ENCODE assay signal across 9 cellular contexts in genomic region chr18:58158008-58158407, GRCh38.
"Had no signal": no experiment of that assay in that cellular context is flagged by ENCODE, and none has a peak within 500 bp of the region (broad histone marks: within the 10 kb centered on the region; RNA-seq: fewer than 3 reads in every experiment).

No MANE protein-coding gene starts in this region.

- H3K27ac ChIP-seq: gastroesophageal sphincter, ovary, stomach, thoracic aorta, vagina had no signal

- DNase-seq: activated T-cell treated with anti-CD3 and anti-CD28 coated beads for 4 hours; amygdala; hippocampal formation; ovary; stimulated activated CD4-positive, alpha-beta T cell treated with anti-CD3 and anti-CD28 coated beads, Interleukin-2, amount 100 ng/mL, for 48 hours; stomach had no signal

- H3K4me3 ChIP-seq: gastroesophageal sphincter, ovary, stomach, thoracic aorta, vagina had no signal

- H3K27me3 ChIP-seq: gastroesophageal sphincter, ovary, stomach, vagina had no signal

- ATAC-seq: gastroesophageal sphincter had no signal
